13 cellular contexts compared by ENCODE assay signal in genomic region chr10:102436312-102436711, GRCh38. TPM values are rescaled to one million over a fixed set of nuclear protein-coding genes. Genes with fewer than 3 reads are reported as not detected.
DNase-seq lines count a peak whose midpoint lies in the region; ATAC-seq, FAIRE-seq and TF ChIP-seq lines count a peak whose summit lies in the region.
"Had no signal": no experiment of that assay in that cellular context is flagged by ENCODE, and none has a peak within 500 bp of the region (broad histone marks: within the 10 kb centered on the region; RNA-seq: fewer than 3 reads in every experiment).

No MANE protein-coding gene starts in this region.

- H3K79me2 ChIP-seq in GM23338 (replicated peaks; ENCODE audit: insufficient read depth): no peaks in the 10 kb centered on the region; the same call in 1 of the 2 replicates
- H3K79me2 ChIP-seq in GM12878 (ENCODE audit: control insufficient read depth, insufficient read depth, low read length): peaks cover 11% of the 10 kb centered on the region

- H3K4me3 ChIP-seq in AG04450 (ENCODE audit: low read depth, low read length): peak overlapping the region; percentile 51
- H3K4me3 ChIP-seq in GM23338: no peak overlapping the region
- H3K4me3 ChIP-seq in GM12878: peak overlapping the region; percentile 74; the same call in 1 of the 2 replicates
- peak overlapping the region; percentile 37 to 45 for H3K4me3 ChIP-seq in muscle layer of duodenum (ENCODE audit: low read depth in 1 of 2, low read length in 2 of 2)
- H3K4me3 ChIP-seq: mucosa of descending colon had no signal

- RAD21 ChIA-PET in GM12878 (lab: Charles Lee; ENCODE audit: unreplicated experiment): interaction anchor here (0.6 to 3.0 kb wide), 4 partner anchors 15 to 307 kb away, joined by 4 to 16 read pairs (median 8); partner anchors contain the start of genes C10orf95 and FBXL15

- H3K4me3 Mint-ChIP-seq in GM23338: peak overlapping the region; percentile 67; the same call in 1 of the 3 replicates

- H4K20me1 ChIP-seq in GM23338 (replicated peaks; ENCODE audit: insufficient read depth) (no peaks in the 10 kb centered on the region; the same call in 1 of the 2 replicates), GM12878 (ENCODE audit: control insufficient read depth, insufficient read depth) (no peaks in the 10 kb centered on the region)

- no peaks in the 10 kb centered on the region for H3K9me3 Mint-ChIP-seq in GM23338

- SMC1A ChIA-PET in GM12878 (lab: Charles Lee; ENCODE audit: uncharacterized antibody, unreplicated experiment): interaction anchor here (0.8 to 5.5 kb wide), 6 partner anchors 10 to 63 kb away, joined by 3 to 42 read pairs (median 4); partner anchors contain the start of genes C10orf95 and FBXL15

- peaks cover 26% of the 10 kb centered on the region for H3K4me1 Mint-ChIP-seq in GM23338

- TF ChIP-seq POLR2A in GM12878 (IDR thresholded peaks at IDR 0.05; ENCODE audit: low read depth, low read length): no peak

- intact Hi-C loops in GM12878 (cut with micrococcal nuclease; ENCODE audit: unreplicated experiment): no loop called here

- H3K36me3 ChIP-seq in GM23338 (ENCODE audit: insufficient read depth) (no peaks in the 10 kb centered on the region), GM12878 (ENCODE audit: control insufficient read depth in 2 of 2, insufficient read depth in 2 of 2, low read length in 1 of 2) (no peaks in the 10 kb centered on the region), muscle layer of duodenum (ENCODE audit: control insufficient read depth in 1 of 2, insufficient read depth in 2 of 2, low read length in 2 of 2) (no peaks in the 10 kb centered on the region)
- H3K36me3 ChIP-seq: ascending aorta had no signal

- no peaks in the 10 kb centered on the region for H3K27me3 ChIP-seq in AG04450 (ENCODE audit: control insufficient read depth, insufficient read depth, low read length)
- H3K27me3 ChIP-seq in GM23338 (ENCODE audit: insufficient read depth): peaks cover 56% of the 10 kb centered on the region
- H3K27me3 ChIP-seq in GM12878 (replicated peaks in 1 of 2; ENCODE audit: control insufficient read depth in 2 of 2, insufficient read depth in 2 of 2, low read length in 1 of 2): no peaks in the 10 kb centered on the region
- no peaks in the 10 kb centered on the region for H3K27me3 ChIP-seq in muscle layer of duodenum (ENCODE audit: low read depth, low read length)
- H3K27me3 ChIP-seq: ascending aorta had no signal

- H3K9me2 ChIP-seq in GM23338 (ENCODE audit: insufficient read depth): no peaks in the 10 kb centered on the region

- H3K27ac ChIP-seq in AG04450 (ENCODE audit: low read depth, low read length) (no peak overlapping the region), GM23338 (ENCODE audit: low read depth) (no peak overlapping the region), GM12878 (ENCODE audit: control insufficient read depth, insufficient read depth) (peak overlapping the region; percentile 58), muscle layer of duodenum (ENCODE audit: low read length) (no peak overlapping the region)
- H3K27ac ChIP-seq: ascending aorta had no signal

- DNase-seq in AG04450 (ENCODE audit: low read depth, low spot score): no peak
- no peak for DNase-seq in GM23338 (ENCODE audit: low spot score)
- no peak for DNase-seq in GM12878 (ENCODE audit: low read depth, low spot score)
- DNase-seq in stimulated activated naive CD4-positive, alpha-beta T cell (lab: John Stamatoyannopoulos, UW): no peak
- DNase-seq: mucosa of descending colon, NCI-H1694 had no signal

- 85% methylated on average over 6 of the region's 6 CpGs for WGBS in GM12878 (ENCODE audit: insufficient coverage, insufficient replicate concordance, low lambda C conversion rate, missing lambda C conversion rate)

- ATAC-seq in GM23338 (no peak), GM12878 (no peak), HG03565 (IDR thresholded peaks at IDR 0.05; ENCODE audit: unreplicated experiment) (no peak), GM19455 (IDR thresholded peaks at IDR 0.05; ENCODE audit: unreplicated experiment) (no peak), GM21825 (IDR thresholded peaks at IDR 0.05; ENCODE audit: unreplicated experiment) (no peak)
- ATAC-seq: mucosa of descending colon, SK-N-SH treated with all-trans-retinoic acid at 6 μM for 48 hours had no signal

- 0 out of 2 replicates have a peak, but pooled peaks cover 4% of the 10 kb centered on the region for H3F3A ChIP-seq in GM23338 (replicated peaks; ENCODE audit: low read depth)

- POLR2A ChIA-PET in AG04450 (lab: Yijun Ruan, JAX): interaction anchor here (0.6 kb wide), 1 partner anchor 11 kb away, joined by 5 read pairs; no protein-coding TSS in a partner anchor
- POLR2A ChIA-PET in GM12878 (lab: Charles Lee): interaction anchor here (0.7 to 5.5 kb wide), 7 partner anchors 12 to 157 kb away, joined by 3 to 42 read pairs (median 13); partner anchors contain the start of genes ACTR1A, C10orf95, FBXL15 and NFKB2

- no peak for TF ChIP-seq RAD21 in GM12878 (IDR thresholded peaks at IDR 0.05; ENCODE audit: insufficient read depth, low read depth, low read length)

- in situ Hi-C loops in GM12878 (cut with MboI): no loop called here

- H3K4me1 ChIP-seq in GM23338 (ENCODE audit: insufficient read depth): peaks cover 21% of the 10 kb centered on the region
- peaks cover 22% of the 10 kb centered on the region for H3K4me1 ChIP-seq in GM12878 (ENCODE audit: control insufficient read depth, insufficient read depth, low read length)
- peaks cover 10% of the 10 kb centered on the region in 2 donors for H3K4me1 ChIP-seq in muscle layer of duodenum (ENCODE audit: control insufficient read depth in 1 of 2, insufficient read depth in 2 of 2, low read length in 2 of 2)

- H2AFZ ChIP-seq in GM23338: no peak overlapping the region
- no peak overlapping the region; the same call in none of the 2 replicates for H2AFZ ChIP-seq in GM12878 (ENCODE audit: control insufficient read depth, low read depth, low read length)

- H3K9ac ChIP-seq in GM12878 (ENCODE audit: control insufficient read depth, insufficient read depth, low read length): peak overlapping the region; percentile 44

- H3K36me3 Mint-ChIP-seq in GM23338 (ENCODE audit: low read depth): peaks cover 4% of the 10 kb centered on the region; the same call in 2 of the 3 replicates

- H3K9me3 ChIP-seq in AG04450 (ENCODE audit: control insufficient read depth, insufficient read depth, low read length) (no peaks in the 10 kb centered on the region), GM12878 (replicated peaks; ENCODE audit: control insufficient read depth, insufficient read depth, low read length) (no peaks in the 10 kb centered on the region), muscle layer of duodenum (ENCODE audit: control insufficient read depth in 1 of 2, low read length in 2 of 2) (no peaks in the 10 kb centered on the region)
- H3K9me3 ChIP-seq: ascending aorta, mucosa of descending colon had no signal

- H3K4me2 ChIP-seq in GM23338: peak overlapping the region; percentile 78; the same call in 1 of the 2 replicates
- H3K4me2 ChIP-seq in GM12878 (ENCODE audit: control insufficient read depth, insufficient read depth): peak overlapping the region; percentile 97

- no TSS peak for BruUV-seq in GM12878 (replicated peaks; lab: Mats Ljungman, UMichigan)

- no peak overlapping the region for H3K27ac Mint-ChIP-seq in GM23338

- FAIRE-seq in GM12878 (lab: Jason Lieb, UNC): no peak
- FAIRE-seq: endothelial cell of umbilical vein had no signal

- CTCF ChIA-PET in AG04450 (lab: Charles Lee) (no interaction called here), GM12878 (lab: Yijun Ruan, JAX) (interaction anchor here (0.7 to 2.4 kb wide), 6 partner anchors 13 to 206 kb away, joined by 3 to 7 read pairs (median 4); partner anchors contain the start of gene C10orf95)

- TF ChIP-seq CTCF in AG04450 (IDR thresholded peaks at IDR 0.05; ENCODE audit: low read depth, low read length) (no peak), GM23338 (conservative IDR thresholded peaks at IDR 0.05; ENCODE audit: low read depth in 2 of 2) (no peak), GM12878 (IDR thresholded peaks at IDR 0.05 in 2 of 3, conservative IDR thresholded peaks at IDR 0.05 in 1 of 3; ENCODE audit: control insufficient read depth in 2 of 3, extremely low read depth in 1 of 3, insufficient read depth in 1 of 3, low read depth in 3 of 3, low read length in 3 of 3) (no peak)

- peaks cover 53% of the 10 kb centered on the region for H3K27me3 Mint-ChIP-seq in GM23338 (ENCODE audit: insufficient read depth, low read depth, poor library complexity)

- TF ChIP-seq EP300 in GM12878 (IDR thresholded peaks at IDR 0.05; ENCODE audit: borderline replicate concordance in 1 of 2, control insufficient read depth in 1 of 2, low read depth in 2 of 2, low read length in 2 of 2): no peak

RNA-seq across cellular contexts. Expression of gene CUEDC2, which starts 3.9 kb away (rescaled TPM):
- 61.1 and 68.6 TPM in 2 replicates for polyA plus RNA-seq in AG04450 (2011; rRNA removed)
- polyA minus RNA-seq in AG04450 (2011; rRNA and poly(A)+ RNA removed): 33.3 and 43.0 TPM in 2 replicates
- 37.0 and 39.2 TPM in 2 replicates for total RNA-seq in GM23338 (2014; rRNA removed; shearing (Covaris generic))
- polyA plus RNA-seq in GM23338 (2016; fragmentation: Nextera tagmentation; extraction: Ambion mirVana): 37.3 and 47.3 TPM in 2 replicates
- 12.4 and 13.3 TPM in 2 replicates for total RNA-seq in GM12878 (2013; cell fraction: nucleolus; rRNA removed)
- total RNA-seq in GM12878 (2014; rRNA removed): 66.5 and 67.6 TPM in 2 replicates
- total RNA-seq in GM12878 (2014; rRNA removed; fragmentation: Illumina TruSeq; extraction: Trizol): 47.8 and 49.6 TPM in 2 replicates
- 82.5 and 85.5 TPM in 2 replicates for total RNA-seq in GM12878 (2021)
- polyA plus RNA-seq in GM12878 (2011; ENCODE audit: low read depth): 23.2 TPM
- polyA plus RNA-seq in GM12878 (2011; rRNA removed): 21.7 and 31.5 TPM in 2 replicates
- polyA plus RNA-seq in GM12878 (2011; cell fraction: cytosol; rRNA removed): 88.8 and 91.7 TPM in 2 replicates
- 81.7 and 82.8 TPM in 2 replicates for polyA plus RNA-seq in GM12878 (2011; cell fraction: nucleus; rRNA removed)
- polyA plus RNA-seq in GM12878 (2012): 53.7 and 56.5 TPM in 2 replicates
- 34.4 and 84.2 TPM in 2 replicates for polyA plus RNA-seq in GM12878 (2014; fragmentation: Illumina TruSeq; extraction: Trizol)
- 10 to 100 TPM; 20.4 to 45.2 TPM for polyA plus RNA-seq in GM12878 (2014; fragmentation: Nextera tagmentation; extraction: Ambion mirVana)
- 75.9 and 88.0 TPM in 2 replicates for polyA plus RNA-seq in GM12878 (2014; rRNA removed)
- 100 to 1,000 TPM; 116 to 121 TPM for polyA plus RNA-seq in GM12878 (2016; fragmentation: Nextera tagmentation; extraction: Ambion mirVana)
- polyA minus RNA-seq in GM12878 (2011; rRNA and poly(A)+ RNA removed): 8.9 and 26.7 TPM in 2 replicates
- polyA minus RNA-seq in GM12878 (2011; cell fraction: cytosol; rRNA and poly(A)+ RNA removed): 10.2 and 11.4 TPM in 2 replicates
- polyA minus RNA-seq in GM12878 (2011; cell fraction: nucleus; rRNA and poly(A)+ RNA removed): 7.9 and 8.4 TPM in 2 replicates

RNA-seq across cellular contexts. Expression of gene C10orf95, which starts 15.0 kb away (rescaled TPM):
- polyA plus RNA-seq in AG04450 (2011; rRNA removed) (0.06 TPM in 1 of 2 replicates, not detected in the other), GM23338 (2016; fragmentation: Nextera tagmentation; extraction: Ambion mirVana) (1.1 and 1.5 TPM in 2 replicates), GM12878 (2011; rRNA removed) (0.06 and 0.11 TPM in 2 replicates), GM12878 (2014; fragmentation: Illumina TruSeq; extraction: Trizol) (0.29 TPM in 2 replicates), GM12878 (2014; fragmentation: Nextera tagmentation; extraction: Ambion mirVana) (under 1 TPM; 0.06 to 0.07 TPM), GM12878 (2014; rRNA removed) (0.49 and 0.65 TPM in 2 replicates), GM12878 (2016; fragmentation: Nextera tagmentation; extraction: Ambion mirVana) (under 1 TPM; 0.34 to 0.63 TPM)
- not detected in 2 replicates for polyA minus RNA-seq in AG04450 (2011; rRNA and poly(A)+ RNA removed)
- total RNA-seq in GM23338 (2014; rRNA removed; shearing (Covaris generic)): 0.69 TPM in 1 of 2 replicates, not detected in the other
- total RNA-seq in GM12878 (2013; cell fraction: nucleolus; rRNA removed): 0.69 and 0.98 TPM in 2 replicates
- total RNA-seq in GM12878 (2014; rRNA removed) (0.60 and 1.1 TPM in 2 replicates), GM12878 (2014; rRNA removed; fragmentation: Illumina TruSeq; extraction: Trizol) (0.09 TPM in 1 of 2 replicates, not detected in the other), GM12878 (2021) (0.19 and 0.33 TPM in 2 replicates)
- polyA plus RNA-seq in GM12878 (2011; ENCODE audit: low read depth): not detected
- polyA plus RNA-seq in GM12878 (2011; cell fraction: cytosol; rRNA removed): 0.31 and 0.35 TPM in 2 replicates
- polyA plus RNA-seq in GM12878 (2011; cell fraction: nucleus; rRNA removed): 0.36 and 0.92 TPM in 2 replicates
- 0.76 and 1.3 TPM in 2 replicates for polyA plus RNA-seq in GM12878 (2012)
- 0.80 and 2.3 TPM in 2 replicates for polyA minus RNA-seq in GM12878 (2011; rRNA and poly(A)+ RNA removed)
- 1.1 TPM in 1 of 2 replicates, not detected in the other for polyA minus RNA-seq in GM12878 (2011; cell fraction: cytosol; rRNA and poly(A)+ RNA removed)
- 2.2 and 4.5 TPM in 2 replicates for polyA minus RNA-seq in GM12878 (2011; cell fraction: nucleus; rRNA and poly(A)+ RNA removed)
- total RNA-seq: ascending aorta, endothelial cell of umbilical vein had no signal

RNA-seq across cellular contexts. Expression of gene FBXL15, which starts 15.7 kb away (rescaled TPM):
- polyA plus RNA-seq in AG04450 (2011; rRNA removed) (2.7 and 4.3 TPM in 2 replicates), GM23338 (2016; fragmentation: Nextera tagmentation; extraction: Ambion mirVana) (18.4 and 18.5 TPM in 2 replicates), GM12878 (2011; rRNA removed) (1.3 and 3.1 TPM in 2 replicates), GM12878 (2014; fragmentation: Illumina TruSeq; extraction: Trizol) (0.11 and 0.54 TPM in 2 replicates), GM12878 (2014; fragmentation: Nextera tagmentation; extraction: Ambion mirVana) (under 1 TPM; 0.13 to 0.66 TPM), GM12878 (2014; rRNA removed) (12.6 and 15.3 TPM in 2 replicates), GM12878 (2016; fragmentation: Nextera tagmentation; extraction: Ambion mirVana) (10 to 100 TPM; 19.5 to 21.3 TPM)
- polyA minus RNA-seq in AG04450 (2011; rRNA and poly(A)+ RNA removed): 0.74 and 1.5 TPM in 2 replicates
- 29.7 and 36.1 TPM in 2 replicates for total RNA-seq in GM23338 (2014; rRNA removed; shearing (Covaris generic))
- 2.2 TPM in 2 replicates for total RNA-seq in GM12878 (2013; cell fraction: nucleolus; rRNA removed)
- total RNA-seq in GM12878 (2014; rRNA removed) (13.8 and 14.4 TPM in 2 replicates), GM12878 (2014; rRNA removed; fragmentation: Illumina TruSeq; extraction: Trizol) (1.8 and 1.9 TPM in 2 replicates), GM12878 (2021) (13.5 and 14.7 TPM in 2 replicates)
- 2.1 TPM for polyA plus RNA-seq in GM12878 (2011; ENCODE audit: low read depth)
- polyA plus RNA-seq in GM12878 (2011; cell fraction: cytosol; rRNA removed): 9.5 and 16.7 TPM in 2 replicates
- 24.6 and 34.7 TPM in 2 replicates for polyA plus RNA-seq in GM12878 (2011; cell fraction: nucleus; rRNA removed)
- polyA plus RNA-seq in GM12878 (2012): 5.9 and 7.7 TPM in 2 replicates
- polyA minus RNA-seq in GM12878 (2011; rRNA and poly(A)+ RNA removed): 0.73 and 1.8 TPM in 2 replicates
- 2.9 TPM in 2 replicates for polyA minus RNA-seq in GM12878 (2011; cell fraction: cytosol; rRNA and poly(A)+ RNA removed)
- polyA minus RNA-seq in GM12878 (2011; cell fraction: nucleus; rRNA and poly(A)+ RNA removed): 3.0 and 3.5 TPM in 2 replicates

RNA-seq across cellular contexts. Expression of gene PSD, which starts 17.7 kb away (rescaled TPM):
- polyA plus RNA-seq in AG04450 (2011; rRNA removed): 5.5 and 8.2 TPM in 2 replicates
- polyA minus RNA-seq in AG04450 (2011; rRNA and poly(A)+ RNA removed): 5.6 and 8.5 TPM in 2 replicates
- total RNA-seq in GM23338 (2014; rRNA removed; shearing (Covaris generic)): 4.0 and 6.8 TPM in 2 replicates
- 1.9 and 2.7 TPM in 2 replicates for polyA plus RNA-seq in GM23338 (2016; fragmentation: Nextera tagmentation; extraction: Ambion mirVana)
- 0.83 and 1.1 TPM in 2 replicates for total RNA-seq in GM12878 (2013; cell fraction: nucleolus; rRNA removed)
- 0.11 and 0.27 TPM in 2 replicates for total RNA-seq in GM12878 (2014; rRNA removed)
- 0.09 and 0.18 TPM in 2 replicates for total RNA-seq in GM12878 (2014; rRNA removed; fragmentation: Illumina TruSeq; extraction: Trizol)
- total RNA-seq in GM12878 (2021): 0.16 and 0.56 TPM in 2 replicates
- 0.41 TPM for polyA plus RNA-seq in GM12878 (2011; ENCODE audit: low read depth)
- 0.41 and 0.55 TPM in 2 replicates for polyA plus RNA-seq in GM12878 (2011; rRNA removed)
- 0.43 and 0.57 TPM in 2 replicates for polyA plus RNA-seq in GM12878 (2011; cell fraction: cytosol; rRNA removed)
- polyA plus RNA-seq in GM12878 (2011; cell fraction: nucleus; rRNA removed): 3.5 and 3.8 TPM in 2 replicates
- polyA plus RNA-seq in GM12878 (2012): 2.1 and 2.8 TPM in 2 replicates
- polyA plus RNA-seq in GM12878 (2014; fragmentation: Illumina TruSeq; extraction: Trizol): 0.16 TPM in 1 of 2 replicates, not detected in the other
- polyA plus RNA-seq in GM12878 (2014; fragmentation: Nextera tagmentation; extraction: Ambion mirVana): not detected
- polyA plus RNA-seq in GM12878 (2014; rRNA removed): 0.25 and 0.77 TPM in 2 replicates
- polyA plus RNA-seq in GM12878 (2016; fragmentation: Nextera tagmentation; extraction: Ambion mirVana): 1 to 10 TPM; 1.7 to 2.0 TPM
- 0.93 and 0.95 TPM in 2 replicates for polyA minus RNA-seq in GM12878 (2011; rRNA and poly(A)+ RNA removed)
- polyA minus RNA-seq in GM12878 (2011; cell fraction: cytosol; rRNA and poly(A)+ RNA removed): not detected in 2 replicates
- 1.1 TPM in 2 replicates for polyA minus RNA-seq in GM12878 (2011; cell fraction: nucleus; rRNA and poly(A)+ RNA removed)
- total RNA-seq: ascending aorta had no signal

RNA-seq across cellular contexts. Expression of gene NFKB2, which starts 40.8 kb away (rescaled TPM):
- 26.1 and 29.3 TPM in 2 replicates for polyA plus RNA-seq in AG04450 (2011; rRNA removed)
- polyA minus RNA-seq in AG04450 (2011; rRNA and poly(A)+ RNA removed): 15.4 and 19.8 TPM in 2 replicates
- total RNA-seq in GM23338 (2014; rRNA removed; shearing (Covaris generic)): 19.0 and 29.4 TPM in 2 replicates
- 6.8 and 8.1 TPM in 2 replicates for polyA plus RNA-seq in GM23338 (2016; fragmentation: Nextera tagmentation; extraction: Ambion mirVana)
- total RNA-seq in GM12878 (2013; cell fraction: nucleolus; rRNA removed): 150 and 171 TPM in 2 replicates
- total RNA-seq in GM12878 (2014; rRNA removed): 108 and 111 TPM in 2 replicates
- 42.4 and 43.7 TPM in 2 replicates for total RNA-seq in GM12878 (2014; rRNA removed; fragmentation: Illumina TruSeq; extraction: Trizol)
- total RNA-seq in GM12878 (2021): 144 and 145 TPM in 2 replicates
- 33.4 TPM for polyA plus RNA-seq in GM12878 (2011; ENCODE audit: low read depth)
- polyA plus RNA-seq in GM12878 (2011; rRNA removed): 62.4 and 113 TPM in 2 replicates
- polyA plus RNA-seq in GM12878 (2011; cell fraction: cytosol; rRNA removed): 110 and 124 TPM in 2 replicates
- polyA plus RNA-seq in GM12878 (2011; cell fraction: nucleus; rRNA removed): 571 and 613 TPM in 2 replicates
- polyA plus RNA-seq in GM12878 (2012): 106 and 129 TPM in 2 replicates
- polyA plus RNA-seq in GM12878 (2014; fragmentation: Illumina TruSeq; extraction: Trizol): 49.9 and 56.4 TPM in 2 replicates
- polyA plus RNA-seq in GM12878 (2014; fragmentation: Nextera tagmentation; extraction: Ambion mirVana): 1 to 10 TPM in 1 of 2 experiments, under 1 TPM in 1; 0.56 to 1.3 TPM
- polyA plus RNA-seq in GM12878 (2014; rRNA removed): 109 and 119 TPM in 2 replicates
- 10 to 100 TPM; 31.4 to 32.0 TPM for polyA plus RNA-seq in GM12878 (2016; fragmentation: Nextera tagmentation; extraction: Ambion mirVana)
- polyA minus RNA-seq in GM12878 (2011; rRNA and poly(A)+ RNA removed): 60.3 and 69.0 TPM in 2 replicates
- polyA minus RNA-seq in GM12878 (2011; cell fraction: cytosol; rRNA and poly(A)+ RNA removed): 39.0 and 44.4 TPM in 2 replicates
- 74.0 and 110 TPM in 2 replicates for polyA minus RNA-seq in GM12878 (2011; cell fraction: nucleus; rRNA and poly(A)+ RNA removed)
